ENCODE assay signal across 15 cellular contexts in the genomic region with DNA sequence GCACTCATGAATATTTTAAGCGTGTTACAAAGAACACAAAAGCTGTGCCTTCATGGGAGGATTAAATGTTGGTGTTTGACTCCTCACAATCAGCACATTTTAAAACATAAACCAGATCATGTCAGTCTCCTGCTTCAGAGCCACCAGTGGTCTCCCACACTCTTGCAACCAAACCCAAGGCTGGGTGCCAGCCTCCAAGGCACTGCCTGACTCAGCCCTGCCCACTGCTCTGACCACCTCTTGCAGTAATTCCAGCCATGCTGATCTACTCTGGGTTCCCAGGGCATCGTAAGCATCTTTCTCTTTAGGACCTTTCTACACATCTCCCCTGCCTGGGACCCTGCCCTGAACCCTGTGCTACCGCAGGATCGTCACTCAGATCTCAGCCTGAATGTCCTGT.
DNase-seq lines count a peak whose midpoint lies in the region; ATAC-seq and TF ChIP-seq lines count a peak whose summit lies in the region.
"Had no signal": no experiment of that assay in that cellular context is flagged by ENCODE, and none has a peak within 500 bp of the region (broad histone marks: within the 10 kb centered on the region; RNA-seq: fewer than 3 reads in every experiment).

No MANE protein-coding gene starts in this region.

- TF ChIP-seq CTCF in mucosa of descending colon (IDR thresholded peaks at IDR 0.05) (no peak), tibial nerve (IDR thresholded peaks at IDR 0.05) (no peak), GM10266 (IDR thresholded peaks at IDR 0.05; ENCODE audit: control insufficient read depth, insufficient read depth, low read depth, missing control alignments) (no peak)

- H3K9me3 ChIP-seq in mucosa of descending colon = no peaks in the 10 kb centered on the region
- H3K9me3 ChIP-seq in tibial nerve = no peaks in the 10 kb centered on the region

- peak overlapping the region; percentile 11 for H3K27ac Mint-ChIP-seq in activated CD4-positive, alpha-beta T cell treated with anti-CD3 and anti-CD28 coated beads for 36 hours
- peak overlapping the region; percentile 86 for H3K27ac Mint-ChIP-seq in activated naive CD8-positive, alpha-beta T cell treated with anti-CD3 and anti-CD28 coated beads for 36 hours

- no peaks in the 10 kb centered on the region for H3K27me3 ChIP-seq in tibial nerve

- no peaks in the 10 kb centered on the region for H3K27me3 Mint-ChIP-seq in activated CD4-positive, alpha-beta T cell treated with anti-CD3 and anti-CD28 coated beads for 36 hours
- H3K27me3 Mint-ChIP-seq in activated naive CD8-positive, alpha-beta T cell treated with anti-CD3 and anti-CD28 coated beads for 36 hours = no peaks in the 10 kb centered on the region

- H3K36me3 ChIP-seq in mucosa of descending colon (ENCODE audit: low read depth) (no peaks in the 10 kb centered on the region), tibial nerve (no peaks in the 10 kb centered on the region)

- no peak overlapping the region for H3K4me3 Mint-ChIP-seq in activated CD4-positive, alpha-beta T cell treated with anti-CD3 and anti-CD28 coated beads for 36 hours
- H3K4me3 Mint-ChIP-seq in activated naive CD8-positive, alpha-beta T cell treated with anti-CD3 and anti-CD28 coated beads for 36 hours = no peak overlapping the region
- H3K4me3 Mint-ChIP-seq: nephron progenitor cell had no signal

- peaks cover 14% of the 10 kb centered on the region for H3K4me1 ChIP-seq in mucosa of descending colon (ENCODE audit: low read depth)
- H3K4me1 ChIP-seq in tibial nerve = peaks cover 0 to 41% (median 17%) of the 10 kb centered on the region in 4 donors

- H3K27ac ChIP-seq in tibial nerve = peak overlapping the region in 3 of 4 donors; percentile 53 to 57 (median 55)
- H3K27ac ChIP-seq: 22Rv1 had no signal

- TF ChIP-seq POLR2A in tibial nerve (IDR thresholded peaks at IDR 0.05) = no peak

- peaks cover 43% of the 10 kb centered on the region for H3K4me1 Mint-ChIP-seq in activated CD4-positive, alpha-beta T cell treated with anti-CD3 and anti-CD28 coated beads for 36 hours
- peaks cover 58% of the 10 kb centered on the region for H3K4me1 Mint-ChIP-seq in activated naive CD8-positive, alpha-beta T cell treated with anti-CD3 and anti-CD28 coated beads for 36 hours

- no peaks in the 10 kb centered on the region for H3K36me3 Mint-ChIP-seq in activated CD4-positive, alpha-beta T cell treated with anti-CD3 and anti-CD28 coated beads for 36 hours (ENCODE audit: low read depth)
- peaks cover 3% of the 10 kb centered on the region for H3K36me3 Mint-ChIP-seq in activated naive CD8-positive, alpha-beta T cell treated with anti-CD3 and anti-CD28 coated beads for 36 hours

- H3K4me3 ChIP-seq in mucosa of descending colon (no peak overlapping the region), tibial nerve (no peak overlapping the region)

- intact Hi-C loops in activated CD4-positive, alpha-beta T cell treated with anti-CD3 and anti-CD28 coated beads for 36 hours (cut with DNase I, micrococcal nuclease) = no loop called here
- intact Hi-C loops in mucosa of descending colon (cut with DNase I, micrococcal nuclease) = no loop called here

- ATAC-seq in activated CD4-positive, alpha-beta T cell treated with anti-CD3 and anti-CD28 coated beads for 36 hours = no peak
- ATAC-seq in mucosa of descending colon = peak; percentile 13
- ATAC-seq in GM21526 (IDR thresholded peaks at IDR 0.05; ENCODE audit: low FRiP score, unreplicated experiment) = no peak

- no peak for TF ChIP-seq EP300 in tibial nerve (IDR thresholded peaks at IDR 0.05)

- POLR2A ChIA-PET in activated CD4-positive, alpha-beta T cell treated with anti-CD3 and anti-CD28 coated beads for 36 hours (lab: Charles Lee) = no interaction called here

- CTCF ChIA-PET in activated CD4-positive, alpha-beta T cell treated with anti-CD3 and anti-CD28 coated beads for 36 hours (lab: Charles Lee) = no interaction called here

- no peaks in the 10 kb centered on the region for H3K9me3 Mint-ChIP-seq in activated CD4-positive, alpha-beta T cell treated with anti-CD3 and anti-CD28 coated beads for 36 hours (ENCODE audit: low read depth)
- no peaks in the 10 kb centered on the region for H3K9me3 Mint-ChIP-seq in activated naive CD8-positive, alpha-beta T cell treated with anti-CD3 and anti-CD28 coated beads for 36 hours
- H3K9me3 Mint-ChIP-seq: activated naive CD4-positive, alpha-beta T cell treated with anti-CD3 and anti-CD28 coated beads, Interleukin-2, amount 50 U/mL, for 72 hours; nephron progenitor cell had no signal

- 87 to 95% methylated on average over 4 of the region's 4 CpGs for WGBS in tibial nerve, 2 donors

- no peak for DNase-seq in activated CD4-positive, alpha-beta T cell treated with anti-CD3 and anti-CD28 coated beads for 36 hours
- DNase-seq in activated CD4-positive, alpha-beta T cell treated with anti-CD3 and anti-CD28 coated beads, Interleukin-2, amount 50 U/mL, for 4 hours = no peak
- DNase-seq in activated naive CD8-positive, alpha-beta T cell treated with anti-CD3 and anti-CD28 coated beads for 36 hours = no peak
- no peak for DNase-seq in mucosa of descending colon
- no peak for DNase-seq in tibial nerve (ENCODE audit: low spot score in 2 of 2)
- DNase-seq in GM10266 (ENCODE audit: extremely low spot score) = no peak
- DNase-seq in activated CD4-positive, alpha-beta T cell treated with anti-CD3 and anti-CD28 coated beads for 48 hours = no peak
- DNase-seq: activated CD4-positive, alpha-beta T cell treated with anti-CD3 and anti-CD28 coated beads for 4 hours; EL; nephron progenitor cell; SHP77 treated with DMSO at 0.1 percent for 48 hours; stimulated activated CD4-positive, alpha-beta T cell treated with anti-CD3 and anti-CD28 coated beads, Interleukin-2, amount 100 ng/mL, for 24 hours had no signal
